14 cellular contexts compared by ENCODE assay signal in the genomic region with DNA sequence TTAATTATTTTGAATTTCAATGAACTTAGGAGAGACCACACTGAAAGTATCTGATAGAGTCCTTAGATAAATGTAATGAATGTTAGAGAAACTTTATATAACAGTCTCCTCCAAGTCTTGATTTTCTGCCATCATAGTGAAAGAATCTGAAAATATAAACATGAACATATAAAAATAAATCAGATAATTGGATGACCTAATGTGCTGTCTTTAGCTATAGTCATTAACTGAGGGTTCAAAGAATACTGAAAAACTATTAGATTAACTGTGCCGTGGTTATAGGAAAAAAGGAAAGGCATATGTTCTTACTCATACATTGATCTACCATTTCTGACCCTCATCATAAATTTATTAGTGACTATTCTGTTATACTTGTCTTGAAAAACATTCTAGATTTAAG. TPM values are rescaled to one million over a fixed set of nuclear protein-coding genes. Genes with fewer than 3 reads are reported as not detected.
DNase-seq lines count a peak whose midpoint lies in the region; ATAC-seq and TF ChIP-seq lines count a peak whose summit lies in the region.
"Had no signal": no experiment of that assay in that cellular context is flagged by ENCODE, and none has a peak within 500 bp of the region (broad histone marks: within the 10 kb centered on the region; RNA-seq: fewer than 3 reads in every experiment).

No MANE protein-coding gene starts in this region.

- no peak for TF ChIP-seq CTCF in CD4-positive, alpha-beta T cell (IDR thresholded peaks at IDR 0.05)
- TF ChIP-seq CTCF in GM12865 (IDR thresholded peaks at IDR 0.05; ENCODE audit: insufficient read depth, low read depth, low read length, missing control alignments) (no peak), SU-DHL-6 (IDR thresholded peaks at IDR 0.05; ENCODE audit: insufficient read depth, low read length, poor library complexity, severe bottlenecking) (no peak), hepatocyte (IDR thresholded peaks at IDR 0.05; ENCODE audit: poor library complexity) (no peak)

- peak overlapping the region; percentile 88 for H3K4me3 ChIP-seq in GM12865 (ENCODE audit: low read depth, low read length)
- peak overlapping the region; percentile 51 for H3K4me3 ChIP-seq in SU-DHL-6 (ENCODE audit: insufficient read depth, low read length, poor library complexity, severe bottlenecking)
- H3K4me3 ChIP-seq in hepatocyte = no peak overlapping the region

- H2AFZ ChIP-seq in SU-DHL-6 (ENCODE audit: low read depth, low read length, severe bottlenecking) (no peak overlapping the region), hepatocyte (no peak overlapping the region)

- peak overlapping the region; percentile 76 for H3K27ac Mint-ChIP-seq in CD4-positive, alpha-beta T cell
- H3K27ac Mint-ChIP-seq in immature natural killer cell = no peak overlapping the region

- DNase-seq in CD4-positive, alpha-beta T cell = no peak
- DNase-seq in GM12865 (ENCODE audit: low read depth) (no peak), hepatocyte (ENCODE audit: low spot score) (no peak), COLO668 (lab: John Stamatoyannopoulos, UW; ENCODE audit: unreplicated experiment) (no peak), immature natural killer cell (no peak)
- DNase-seq: H7; islet precursor cell; NCI-H1105 treated with DMSO at 0.1 percent for 48 hours; OCI-M1; stimulated activated CD4-positive, alpha-beta T cell treated with anti-CD3 and anti-CD28 coated beads, Interleukin-12 subunit alpha, Interleukin-12 subunit beta, amount 100 ng/mL, for 4 hours; WERI-Rb-1 had no signal

- POLR2A ChIA-PET in CD4-positive, alpha-beta T cell (lab: Charles Lee) = no interaction called here

- intact Hi-C loops in CD4-positive, alpha-beta T cell (cut with DNase I, micrococcal nuclease) = loop anchor here in 1 of 2 experiments (10.0 kb wide), 1 partner anchor 82 kb away; a partner anchor contains a TSS

- no peaks in the 10 kb centered on the region for H3K9me2 ChIP-seq in SU-DHL-6 (replicated peaks; ENCODE audit: insufficient read depth, low read length)
- no peaks in the 10 kb centered on the region for H3K9me2 ChIP-seq in hepatocyte (replicated peaks; ENCODE audit: insufficient read depth)

- H3K4me3 Mint-ChIP-seq in CD4-positive, alpha-beta T cell = peak overlapping the region; percentile 44
- no peak overlapping the region for H3K4me3 Mint-ChIP-seq in immature natural killer cell

- H3K27me3 ChIP-seq in CD4-positive, alpha-beta T cell (ENCODE audit: control insufficient read depth, insufficient read depth, low read length) = no peaks in the 10 kb centered on the region
- H3K27me3 ChIP-seq in SU-DHL-6 (ENCODE audit: low read length) (no peaks in the 10 kb centered on the region), hepatocyte (no peaks in the 10 kb centered on the region)

- no peaks in the 10 kb centered on the region for H3K36me3 Mint-ChIP-seq in CD4-positive, alpha-beta T cell (ENCODE audit: low read depth)
- H3K36me3 Mint-ChIP-seq in immature natural killer cell = no peaks in the 10 kb centered on the region

- WGBS in hepatocyte (ENCODE audit: low lambda C conversion rate, missing lambda C conversion rate) = 56% methylated on average over 1 of the region's 1 CpG

- H3K4me2 ChIP-seq in SU-DHL-6 (ENCODE audit: low read depth, low read length, poor library complexity, severe bottlenecking) (peak overlapping the region; percentile 99), hepatocyte (no peak overlapping the region)

- H3K4me1 ChIP-seq in hepatocyte (ENCODE audit: insufficient read depth) = no peaks in the 10 kb centered on the region

- peak overlapping the region; percentile 69 for H3K9ac ChIP-seq in SU-DHL-6 (ENCODE audit: low read length)

- no peaks in the 10 kb centered on the region for H4K20me1 ChIP-seq in SU-DHL-6 (ENCODE audit: low read depth, low read length)
- no peaks in the 10 kb centered on the region for H4K20me1 ChIP-seq in hepatocyte (ENCODE audit: insufficient read depth, poor library complexity, severe bottlenecking)

- H3K79me2 ChIP-seq in SU-DHL-6 (ENCODE audit: insufficient read depth, low read length) (peaks cover 21% of the 10 kb centered on the region), hepatocyte (no peaks in the 10 kb centered on the region)

- peaks cover 6% of the 10 kb centered on the region for H3K27me3 Mint-ChIP-seq in CD4-positive, alpha-beta T cell
- H3K27me3 Mint-ChIP-seq in immature natural killer cell (ENCODE audit: low read depth in 3 of 3) = peaks cover 0 to 8% (median 3%) of the 10 kb centered on the region in 3 donors

- no peak overlapping the region for H3K27ac ChIP-seq in CD4-positive, alpha-beta T cell (ENCODE audit: low read depth, low read length)
- H3K27ac ChIP-seq in SU-DHL-6 (ENCODE audit: low read depth, low read length) = peak overlapping the region; percentile 99
- peak overlapping the region; percentile 33 for H3K27ac ChIP-seq in hepatocyte
- H3K27ac ChIP-seq: WERI-Rb-1 had no signal

- H3K9me3 ChIP-seq in CD4-positive, alpha-beta T cell (ENCODE audit: control insufficient read depth, low read length) = no peaks in the 10 kb centered on the region
- no peaks in the 10 kb centered on the region for H3K9me3 ChIP-seq in SU-DHL-6 (ENCODE audit: insufficient read depth, low read length)
- H3K9me3 ChIP-seq in hepatocyte (ENCODE audit: low read depth) = no peaks in the 10 kb centered on the region

- CTCF ChIA-PET in CD4-positive, alpha-beta T cell (lab: Charles Lee) = no interaction called here

- no peak for ATAC-seq in CD4-positive, alpha-beta T cell (ENCODE audit: poor library complexity)
- ATAC-seq in HG03520 (IDR thresholded peaks at IDR 0.05; ENCODE audit: unreplicated experiment) = no peak
- ATAC-seq in GM21737 (IDR thresholded peaks at IDR 0.05; ENCODE audit: unreplicated experiment) = no peak

- H3K36me3 ChIP-seq in SU-DHL-6 (ENCODE audit: low read length) (no peaks in the 10 kb centered on the region), hepatocyte (replicated peaks; ENCODE audit: insufficient read depth, low read depth) (no peaks in the 10 kb centered on the region)
- H3K36me3 ChIP-seq: WERI-Rb-1 had no signal

- H3F3A ChIP-seq in SU-DHL-6 (ENCODE audit: insufficient read depth) = peaks cover 92% of the 10 kb centered on the region

- H3K4me1 Mint-ChIP-seq in CD4-positive, alpha-beta T cell (ENCODE audit: low read depth) = peaks cover 45% of the 10 kb centered on the region
- H3K4me1 Mint-ChIP-seq in immature natural killer cell = peaks cover 20 to 29% of the 10 kb centered on the region in 2 donors

- H3K9me3 Mint-ChIP-seq in CD4-positive, alpha-beta T cell = no peaks in the 10 kb centered on the region
- no peaks in the 10 kb centered on the region for H3K9me3 Mint-ChIP-seq in immature natural killer cell

RNA-seq across cellular contexts. Expression of a gene that starts 47.0 kb away (rescaled TPM):
- total RNA-seq in CD4-positive, alpha-beta T cell = 1 to 10 TPM; 2.8 to 3.2 TPM
- 55.7 and 56.9 TPM in 2 replicates for total RNA-seq in hepatocyte
- 44.3 and 52.1 TPM in 2 replicates for polyA plus RNA-seq in hepatocyte
- polyA plus RNA-seq in immature natural killer cell = 10 to 100 TPM in 2 of 3 donors, 1 to 10 TPM in 1; 9.7 to 18.6 (median 11.5) TPM

Comparison
In these comparisons a context has a peak if more than half of its experiments do, and no peak if none do; other contexts are left out.
1. RNA of a gene that starts 47.0 kb away (total RNA-seq): 55.7 to 56.9 TPM in hepatocyte; 2.8 to 3.2 TPM in CD4-positive, alpha-beta T cell; every median in the first group is over 10 times any median in the second.